Comparison of ENCODE assay signal across 17 cellular contexts in genomic region chr12:20370841-20371240, GRCh38. TPM values are rescaled to one million over a fixed set of nuclear protein-coding genes. Genes with fewer than 3 reads are reported as not detected.
A peak's percentile ranks its signal among the peaks of the same experiment; 100 is the strongest.
DNase-seq lines count a peak whose midpoint lies in the region; ATAC-seq and TF ChIP-seq lines count a peak whose summit lies in the region.
"Had no signal": no experiment of that assay in that cellular context is flagged by ENCODE, and none has a peak within 500 bp of the region (broad histone marks: within the 10 kb centered on the region; RNA-seq: fewer than 3 reads in every experiment).

No MANE protein-coding gene starts in this region.

- no peaks in the 10 kb centered on the region; the same call in 2 of the 3 replicates for H3K36me3 Mint-ChIP-seq in GM23338 (ENCODE audit: low read depth)

- H3K9me2 ChIP-seq in GM23338 (ENCODE audit: insufficient read depth), result no peaks in the 10 kb centered on the region

- H3K27ac Mint-ChIP-seq in GM23338, result no peak overlapping the region
- H3K27ac Mint-ChIP-seq: activated B cell treated with CpG ODN at 0.5 μM for 24 hours; activated naive CD8-positive, alpha-beta T cell treated with anti-CD3 and anti-CD28 coated beads, Interleukin-2, amount 50 U/mL, for 24 hours had no signal

- H4K20me1 ChIP-seq in GM23338 (replicated peaks; ENCODE audit: insufficient read depth), result no peaks in the 10 kb centered on the region
- H4K20me1 ChIP-seq: BLaER1 had no signal

- H3K27ac ChIP-seq in GM23338 (ENCODE audit: low read depth) (no peak overlapping the region), brain microvascular endothelial cell (peak overlapping the region; percentile 87), left lung (peak overlapping the region in 1 of 2 donors; percentile 87)
- H3K27ac ChIP-seq: BLaER1 had no signal

- H3K4me1 ChIP-seq in GM23338 (ENCODE audit: insufficient read depth) (peaks cover 35% of the 10 kb centered on the region), left lung (peaks cover 0 to 22% of the 10 kb centered on the region in 2 donors)
- H3K4me1 ChIP-seq: BLaER1 had no signal

- peak overlapping the region; percentile 89 for H3K4me3 Mint-ChIP-seq in GM23338
- H3K4me3 Mint-ChIP-seq: activated B cell treated with CpG ODN at 0.5 μM for 24 hours; activated naive CD8-positive, alpha-beta T cell treated with anti-CD3 and anti-CD28 coated beads, Interleukin-2, amount 50 U/mL, for 24 hours had no signal

- ATAC-seq in GM23338 (no peak), left lung (no peak)
- ATAC-seq: activated naive CD8-positive, alpha-beta T cell treated with anti-CD3 and anti-CD28 coated beads, Interleukin-2, amount 50 U/mL, for 24 hours had no signal

- H3K9me3 Mint-ChIP-seq in GM23338, result no peaks in the 10 kb centered on the region; the same call in 2 of the 3 replicates
- H3K9me3 Mint-ChIP-seq: activated B cell treated with CpG ODN at 0.5 μM for 24 hours; activated naive CD8-positive, alpha-beta T cell treated with anti-CD3 and anti-CD28 coated beads, Interleukin-2, amount 50 U/mL, for 24 hours had no signal

- peaks cover 28% of the 10 kb centered on the region for H3K79me2 ChIP-seq in GM23338 (replicated peaks; ENCODE audit: insufficient read depth)

- peak overlapping the region; percentile 82 for H3K4me3 ChIP-seq in GM23338
- H3K4me3 ChIP-seq in brain microvascular endothelial cell (ENCODE audit: low read depth, low read length), result peak overlapping the region; percentile 87
- peak overlapping the region; percentile 43 to 48 for H3K4me3 ChIP-seq in left lung
- H3K4me3 ChIP-seq in skeletal muscle cell (ENCODE audit: low read depth, low read length), result peak overlapping the region; percentile 66
- H3K4me3 ChIP-seq: BLaER1 had no signal

- H3K27me3 ChIP-seq in GM23338 (ENCODE audit: insufficient read depth) (peaks cover 40% of the 10 kb centered on the region), brain microvascular endothelial cell (replicated peaks) (no peaks in the 10 kb centered on the region), left lung (peaks cover 26 to 67% of the 10 kb centered on the region in 2 donors)
- H3K27me3 ChIP-seq: BLaER1 had no signal

- peaks cover 12% of the 10 kb centered on the region for H3K27me3 Mint-ChIP-seq in GM23338 (ENCODE audit: insufficient read depth, low read depth, poor library complexity)

- DNase-seq in GM23338 (ENCODE audit: low spot score) (no peak), brain microvascular endothelial cell (no peak), left lung (no peak), skeletal muscle cell (ENCODE audit: low read depth) (no peak), DMS 273 (lab: John Stamatoyannopoulos, UW; ENCODE audit: unreplicated experiment) (no peak), occipital lobe (lab: John Stamatoyannopoulos, UW) (no peak), NCI-H1694 treated with DMSO at 0.1 percent for 48 hours (lab: John Stamatoyannopoulos, UW) (no peak), LoVo (ENCODE audit: low spot score) (no peak)
- DNase-seq: activated B cell treated with CpG ODN at 0.5 μM for 24 hours; activated naive CD8-positive, alpha-beta T cell treated with anti-CD3 and anti-CD28 coated beads, Interleukin-2, amount 50 U/mL, for 24 hours; DMS79 treated with DMSO at 0.1 percent for 48 hours; foreskin melanocyte; NCI-H1092; NCI-H226; SW 1271 had no signal

- intact Hi-C loops in left lung (cut with DNase I), result no loop called here

- no peaks in the 10 kb centered on the region for H3K9me3 ChIP-seq in left lung
- H3K9me3 ChIP-seq: tibial nerve had no signal

- no peaks in the 10 kb centered on the region for H3F3A ChIP-seq in GM23338 (replicated peaks; ENCODE audit: low read depth)

- no peak overlapping the region for H2AFZ ChIP-seq in GM23338

- H3K4me1 Mint-ChIP-seq in GM23338, result peaks cover 35% of the 10 kb centered on the region

- H3K4me2 ChIP-seq in GM23338, result peak overlapping the region; percentile 85
- H3K4me2 ChIP-seq: BLaER1 had no signal

- in situ Hi-C loops in brain microvascular endothelial cell (cut with HindIII; ENCODE audit: low pct_ligation_motif_present, low sequenced_read_pairs), result no loop called here

- H3K36me3 ChIP-seq in GM23338 (ENCODE audit: insufficient read depth) (no peaks in the 10 kb centered on the region), brain microvascular endothelial cell (replicated peaks) (no peaks in the 10 kb centered on the region), left lung (no peaks in the 10 kb centered on the region)
- H3K36me3 ChIP-seq: BLaER1, tibial nerve had no signal

- no peak for TF ChIP-seq CTCF in GM23338 (conservative IDR thresholded peaks at IDR 0.05; ENCODE audit: low read depth in 2 of 2)
- TF ChIP-seq CTCF in brain microvascular endothelial cell (IDR thresholded peaks at IDR 0.05; ENCODE audit: low read depth, low read length, missing control alignments), result no peak
- no peak for TF ChIP-seq CTCF in left lung (IDR thresholded peaks at IDR 0.05)

TF ChIP-seq in GM23338, 12 proteins besides CTCF, POLR2A, EP300 and RAD21 (continues in another document):
- TF ChIP-seq ZNF462 (CRISPR knock-in tag; IDR thresholded peaks at IDR 0.05) (no peak), STAT1 (IDR thresholded peaks at IDR 0.05; ENCODE audit: unreplicated experiment) (no peak), EZH2 (IDR thresholded peaks at IDR 0.05; ENCODE audit: low read depth, unreplicated experiment) (no peak), ETS1 (IDR thresholded peaks at IDR 0.05) (no peak), ZNF331 (CRISPR knock-in tag; IDR thresholded peaks at IDR 0.05; ENCODE audit: low read depth) (no peak), JUNB (IDR thresholded peaks at IDR 0.05; ENCODE audit: unreplicated experiment) (no peak), EZH2phosphoT487 (IDR thresholded peaks at IDR 0.05; ENCODE audit: unreplicated experiment) (no peak)

RNA-seq across cellular contexts. Expression of gene PDE3A, which starts 2.5 kb away (rescaled TPM):
- total RNA-seq in GM23338 (2014; rRNA removed; shearing (Covaris generic)), result 9.1 and 9.2 TPM in 2 replicates
- 2.1 and 2.7 TPM in 2 replicates for polyA plus RNA-seq in GM23338 (2016; fragmentation: Nextera tagmentation; extraction: Ambion mirVana)
- total RNA-seq in left lung (1 to 10 TPM; 5.1 to 9.2 TPM), occipital lobe (7.8 TPM)
- total RNA-seq: activated B cell treated with CpG ODN at 0.5 μM for 24 hours had no signal
